In the genomic region with DNA sequence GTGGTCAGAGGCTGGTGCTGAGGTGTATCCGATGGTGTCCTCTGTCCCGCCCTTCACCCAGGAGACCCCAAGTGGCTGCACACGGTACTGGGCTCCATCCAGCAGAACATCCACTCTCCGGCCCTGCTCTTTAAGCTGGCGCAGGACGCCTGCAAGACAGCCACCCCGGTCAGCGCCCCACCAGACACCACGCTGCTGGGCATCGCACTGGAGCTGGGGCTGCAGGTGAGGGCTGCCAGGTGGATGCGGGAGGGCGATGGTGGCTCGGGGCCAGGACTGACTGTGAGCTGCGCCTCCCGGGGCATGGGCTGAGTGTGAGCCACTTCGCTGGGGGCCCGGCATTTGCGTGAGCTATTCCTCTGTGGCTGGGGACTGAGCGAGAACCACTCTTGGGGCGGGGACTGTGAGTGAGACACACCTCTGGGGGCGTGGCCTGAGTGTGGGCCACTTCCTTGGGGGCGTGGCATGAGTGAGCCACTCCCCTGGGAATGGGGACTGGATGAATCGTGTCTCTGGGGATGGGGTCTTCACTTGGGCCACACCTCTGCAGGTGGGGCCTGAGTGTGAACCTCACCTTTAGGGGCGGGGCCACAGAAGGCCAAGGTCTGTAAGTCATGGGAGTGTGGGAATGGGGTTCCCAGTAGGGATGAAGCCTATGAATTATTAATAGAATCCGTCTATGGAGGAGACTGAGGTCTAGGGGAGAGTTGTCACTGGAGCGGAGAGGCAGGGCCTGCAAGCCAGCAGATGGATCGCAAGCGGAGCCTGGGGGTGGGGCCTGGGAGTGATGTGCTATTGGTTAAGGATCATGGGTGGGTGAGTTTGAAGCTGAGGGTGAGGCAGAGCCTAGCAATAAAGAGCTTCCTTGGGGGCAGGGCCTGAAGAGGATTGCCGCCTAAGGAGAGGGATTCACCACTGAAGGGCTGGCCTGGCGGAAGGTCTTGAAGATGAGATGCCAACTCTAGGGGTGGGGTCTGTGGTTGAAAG, we compare ENCODE assay signal across 13 cellular contexts. TPM values are rescaled to one million over a fixed set of nuclear protein-coding genes. Genes with fewer than 3 reads are reported as not detected.
DNase-seq lines count a peak whose midpoint lies in the region; ATAC-seq, FAIRE-seq and TF ChIP-seq lines count a peak whose summit lies in the region.
"Had no signal": no experiment of that assay in that cellular context is flagged by ENCODE, and none has a peak within 500 bp of the region (broad histone marks: within the 10 kb centered on the region; RNA-seq: fewer than 3 reads in every experiment).

No MANE protein-coding gene starts in this region.

- H3K18ac ChIP-seq in IMR-90 (ENCODE audit: low read depth, low read length): no peak overlapping the region

- no peak overlapping the region for H3K14ac ChIP-seq in IMR-90 (replicated peaks; ENCODE audit: low read depth, low read length)

- no peak overlapping the region for H3K23ac ChIP-seq in IMR-90 (ENCODE audit: low read depth, low read length)

- no peaks in the 10 kb centered on the region for H3K27me3 ChIP-seq in IMR-90 (ENCODE audit: control insufficient read depth, insufficient read depth, low read length)
- H3K27me3 ChIP-seq in pancreas: no peaks in the 10 kb centered on the region

- H3K36me3 Mint-ChIP-seq in brain: peaks cover 73% of the 10 kb centered on the region

- intact Hi-C loops in IMR-90 (cut with micrococcal nuclease): no loop called here
- intact Hi-C loops in pancreas (cut with DNase I): no loop called here

- no peak overlapping the region for H3K56ac ChIP-seq in IMR-90 (ENCODE audit: extremely low read depth, insufficient read depth, low read length)

- peak overlapping the region; percentile 32 for H2AFZ ChIP-seq in IMR-90 (replicated peaks; ENCODE audit: low read length, poor library complexity)

- H3K27ac ChIP-seq in IMR-90 (ENCODE audit: insufficient read depth, low read length) (no peak overlapping the region), pancreas (no peak overlapping the region)
- H3K27ac ChIP-seq: C4-2B had no signal

- dilution Hi-C loops in IMR-90 (cut with HindIII; ENCODE audit: low sequenced_read_pairs, unreplicated experiment): no loop called here

- H3K36me3 ChIP-seq in IMR-90 (ENCODE audit: control insufficient read depth, insufficient read depth, low read length) (peaks cover 55% of the 10 kb centered on the region), pancreas (peaks cover 0 to 7% (median 0%) of the 10 kb centered on the region in 3 donors)

- no peak overlapping the region for H4K8ac ChIP-seq in IMR-90 (ENCODE audit: low read depth in 2 of 2, low read length in 2 of 2)

- no TSS peak for BruUV-seq in IMR-90 (replicated peaks; lab: Mats Ljungman, UMichigan)

- TF ChIP-seq CTCF in IMR-90 (conservative IDR thresholded peaks at IDR 0.05; ENCODE audit: low read depth, low read length) (peak; percentile 22; the same call in 1 of the 2 replicates), brain (conservative IDR thresholded peaks at IDR 0.05) (no peak), pancreas (IDR thresholded peaks at IDR 0.05) (no peak)

- POLR2A ChIA-PET in IMR-90 (lab: Charles Lee; ENCODE audit: unreplicated experiment): no interaction called here

- H3K4me1 Mint-ChIP-seq in brain: peaks cover 19% of the 10 kb centered on the region

- H3K9me1 ChIP-seq in IMR-90 (ENCODE audit: insufficient read depth, low read length): 0 out of 2 replicates have a peak, but pooled peaks cover 4% of the 10 kb centered on the region

- no peak overlapping the region for H2BK120ac ChIP-seq in IMR-90 (ENCODE audit: low read depth, low read length)

- peaks cover 11 to 47% of the 10 kb centered on the region in 2 experiments; a peak in 3 of 4 replicates for H3K79me1 ChIP-seq in IMR-90 (ENCODE audit: low read depth in 1 of 2, low read length in 2 of 2)

- H3K9me3 Mint-ChIP-seq in brain: no peaks in the 10 kb centered on the region

- CTCF ChIA-PET in IMR-90 (lab: Yijun Ruan, JAX): interaction anchor here (0.5 kb wide), 1 partner anchor 37 kb away, joined by 4 read pairs; no protein-coding TSS in a partner anchor

- no peaks in the 10 kb centered on the region for H3K27me3 Mint-ChIP-seq in brain

- H4K91ac ChIP-seq in IMR-90 (ENCODE audit: insufficient read depth, low read depth, low read length): no peak overlapping the region

- H3K4me3 Mint-ChIP-seq in brain: no peak overlapping the region

- no peak overlapping the region for H3K4ac ChIP-seq in IMR-90 (ENCODE audit: low read depth, low read length)

- no peaks in the 10 kb centered on the region for H3K4me1 ChIP-seq in IMR-90 (ENCODE audit: control insufficient read depth, insufficient read depth, low read length)
- H3K4me1 ChIP-seq in pancreas: no peaks in the 10 kb centered on the region

- no peak overlapping the region for H2AK5ac ChIP-seq in IMR-90 (ENCODE audit: low read depth, low read length)

- DNase-seq in NCI-H2227 (lab: John Stamatoyannopoulos, UW; ENCODE audit: unreplicated experiment) (peak; percentile 37), NCI-H2227 treated with DMSO at 0.1 percent for 48 hours (lab: John Stamatoyannopoulos, UW) (no peak), IMR-90 (no peak), pancreas (peak in 3 of 6 donors; percentile 16 to 74 (median 61))
- DNase-seq in effector CD8-positive, alpha-beta T cell (lab: John Stamatoyannopoulos, UW): no peak
- DNase-seq: activated CD4-positive, alpha-beta T cell treated with anti-CD3 and anti-CD28 coated beads for 4 hours; dermis blood vessel endothelial cell; KBM-7; left ventricle myocardium superior had no signal

- H4K5ac ChIP-seq in IMR-90 (ENCODE audit: low read depth, low read length): no peak overlapping the region

- ATAC-seq in IMR-90 (ENCODE audit: low read depth) (peak; percentile 67), pancreas (peak in 3 of 4 donors; percentile 15 to 48 (median 40)), GM21825 (IDR thresholded peaks at IDR 0.05; ENCODE audit: unreplicated experiment) (no peak), HG03354 (IDR thresholded peaks at IDR 0.05; ENCODE audit: poor library complexity, severe bottlenecking, unreplicated experiment) (no peak)
- ATAC-seq: left ventricle myocardium superior had no signal

- peaks cover 29% of the 10 kb centered on the region for H4K20me1 ChIP-seq in IMR-90 (ENCODE audit: insufficient read depth, low read length)

- H3K4me3 ChIP-seq in IMR-90 (ENCODE audit: insufficient read depth, low read depth, low read length) (no peak overlapping the region), pancreas (no peak overlapping the region)

- H2BK15ac ChIP-seq in IMR-90 (ENCODE audit: low read depth, low read length): no peak overlapping the region

- WGBS in IMR-90 (ENCODE audit: extremely low coverage in 2 of 2, insufficient read length in 1 of 2), 2 experiments: 91% methylated on average over 21 of the region's 30 CpGs; no CpG with 5 or more reads in 1 of the 2 experiments
- WGBS in pancreas, 2 donors: 89% methylated on average over 30 of the region's 30 CpGs

- H2AK9ac ChIP-seq in IMR-90 (replicated peaks; ENCODE audit: low read depth, low read length, poor library complexity): peak overlapping the region; percentile 55

- in situ Hi-C loops in IMR-90 (cut with MboI; ENCODE audit: low sequenced_read_pairs): loop anchor here (25.0 kb wide), 1 partner anchor 1038 kb away; the partner anchor contains the start of genes HOOK2 and JUNB

- no peak overlapping the region for H2BK5ac ChIP-seq in IMR-90 (ENCODE audit: low read depth, low read length, poor library complexity, severe bottlenecking)

- H3K9ac ChIP-seq in IMR-90 (ENCODE audit: low read depth, low read length): no peak overlapping the region

- FAIRE-seq in pancreas (lab: Jason Lieb, UNC): no peak

- no peak overlapping the region for H2BK20ac ChIP-seq in IMR-90 (ENCODE audit: low read depth, low read length)

- no peak for TF ChIP-seq RAD21 in IMR-90 (IDR thresholded peaks at IDR 0.05; ENCODE audit: low read length)

- no peak overlapping the region for H3K4me2 ChIP-seq in IMR-90 (ENCODE audit: low read depth, low read length)

- peak; percentile 4; the same call in 1 of the 2 replicates for TF ChIP-seq POLR2A in IMR-90 (IDR thresholded peaks at IDR 0.05; ENCODE audit: low read depth, low read length)

- H3K27ac Mint-ChIP-seq in brain: peak overlapping the region in 4 of 5 experiments; percentile 58 to 85 (median 78)

- H3K9me3 ChIP-seq in IMR-90 (ENCODE audit: control insufficient read depth, insufficient read depth, low read length): no peaks in the 10 kb centered on the region
- no peaks in the 10 kb centered on the region for H3K9me3 ChIP-seq in pancreas

TF ChIP-seq in IMR-90, 13 proteins besides CTCF, POLR2A, EP300 and RAD21:
- TF ChIP-seq RCOR1 (IDR thresholded peaks at IDR 0.05; ENCODE audit: insufficient replicate concordance, low read length) (no peak), MAZ (IDR thresholded peaks at IDR 0.05; ENCODE audit: borderline replicate concordance, low read depth, low read length) (peak; percentile 42; the same call in 1 of the 2 replicates), SMC3 (IDR thresholded peaks at IDR 0.05; ENCODE audit: low read depth, low read length) (peak; percentile 22; the same call in 1 of the 2 replicates)

RNA-seq across cellular contexts. Expression of gene ZSWIM4, which starts 30.5 kb away (rescaled TPM):
- total RNA-seq in IMR-90 (2012; rRNA removed): 1.9 and 2.2 TPM in 2 replicates
- polyA plus RNA-seq in IMR-90 (2012; rRNA removed): 6.2 and 7.6 TPM in 2 replicates
- 4.7 and 10.4 TPM in 2 replicates for polyA plus RNA-seq in IMR-90 (2012; cell fraction: cytosol; rRNA removed)
- polyA plus RNA-seq in IMR-90 (2012; cell fraction: nucleus; rRNA removed; ENCODE audit: low replicate concordance): 13.1 and 27.5 TPM in 2 replicates
- 19.4 TPM for polyA plus RNA-seq in brain (ENCODE audit: insufficient read depth, low read depth, low replicate concordance)
- total RNA-seq in pancreas: 1 to 10 TPM; 1.9 to 9.3 (median 3.4) TPM
- 1 to 10 TPM; 3.9 to 5.5 TPM for polyA plus RNA-seq in pancreas

RNA-seq across cellular contexts. Expression of gene NANOS3, which starts 51.2 kb away (rescaled TPM):
- total RNA-seq in IMR-90 (2012; rRNA removed): not detected in 2 replicates
- polyA plus RNA-seq in IMR-90 (2012; rRNA removed): 0.63 and 0.85 TPM in 2 replicates
- polyA plus RNA-seq in IMR-90 (2012; cell fraction: cytosol; rRNA removed): 0.36 and 0.53 TPM in 2 replicates
- polyA plus RNA-seq in IMR-90 (2012; cell fraction: nucleus; rRNA removed; ENCODE audit: low replicate concordance): 2.2 and 3.8 TPM in 2 replicates
- 14.6 TPM for polyA plus RNA-seq in brain (ENCODE audit: insufficient read depth, low read depth, low replicate concordance)
- total RNA-seq in pancreas: 1 to 10 TPM in 1 of 6 donors, under 1 TPM in 3, not detected in 2; 0.39 to 1.4 (median 0.62) TPM
- polyA plus RNA-seq in pancreas: 1 to 10 TPM in 1 of 2 donors, under 1 TPM in 1; 0.65 to 3.1 TPM
- total RNA-seq: dermis blood vessel endothelial cell had no signal

RNA-seq across cellular contexts. Expression of gene C19orf53, which starts 51.5 kb away (rescaled TPM):
- 61.3 and 68.3 TPM in 2 replicates for total RNA-seq in IMR-90 (2012; rRNA removed)
- polyA plus RNA-seq in IMR-90 (2012; rRNA removed): 290 and 349 TPM in 2 replicates
- 572 and 791 TPM in 2 replicates for polyA plus RNA-seq in IMR-90 (2012; cell fraction: cytosol; rRNA removed)
- 129 and 215 TPM in 2 replicates for polyA plus RNA-seq in IMR-90 (2012; cell fraction: nucleus; rRNA removed; ENCODE audit: low replicate concordance)
- polyA plus RNA-seq in brain (ENCODE audit: insufficient read depth, low read depth, low replicate concordance): 309 TPM
- total RNA-seq in pancreas: 10 to 100 TPM; 18.9 to 37.8 (median 29.0) TPM
- 10 to 100 TPM; 91.2 to 99.0 TPM for polyA plus RNA-seq in pancreas

Comparison
In these comparisons a context has a peak if more than half of its experiments do, and no peak if none do; other contexts are left out.
1. ATAC-seq: peak in IMR-90 (single experiment) and pancreas (3 of 4); none in GM21825 (single experiment) and HG03354 (single experiment).